In genomic region chr1:205934788-205935187, GRCh38 we compare ENCODE assay signal across 24 cellular contexts. TPM values are rescaled to one million over a fixed set of nuclear protein-coding genes. Genes with fewer than 3 reads are reported as not detected.
A peak's percentile ranks its signal among the peaks of the same experiment; 100 is the strongest.
DNase-seq lines count a peak whose midpoint lies in the region; ATAC-seq, FAIRE-seq and TF ChIP-seq lines count a peak whose summit lies in the region.
"Had no signal": no experiment of that assay in that cellular context is flagged by ENCODE, and none has a peak within 500 bp of the region (broad histone marks: within the 10 kb centered on the region; RNA-seq: fewer than 3 reads in every experiment).

No MANE protein-coding gene starts in this region.

- TF ChIP-seq POLR2A in A549 (IDR thresholded peaks at IDR 0.05; ENCODE audit: low read length) (no peak), breast epithelium (IDR thresholded peaks at IDR 0.05) (no peak)

- TF ChIP-seq RAD21 in A549 (conservative IDR thresholded peaks at IDR 0.05 in 1 of 2, IDR thresholded peaks at IDR 0.05 in 1 of 2), result no peak

- CTCF ChIA-PET in A549 (lab: Yijun Ruan, JAX), result interaction anchor here (0.9 to 23.3 kb wide), 4 partner anchors 11 to 143 kb away, joined by 3 to 822 read pairs (median 26); no protein-coding TSS in a partner anchor

- ATAC-seq in A549 (no peak), lower lobe of right lung (peak; percentile 79 to 84), GM21619 (IDR thresholded peaks at IDR 0.05; ENCODE audit: unreplicated experiment) (no peak), GM19023 (IDR thresholded peaks at IDR 0.05; ENCODE audit: unreplicated experiment) (no peak)
- ATAC-seq: activated CD8-positive, alpha-beta T cell treated with anti-CD3 and anti-CD28 coated beads for 36 hours; activated T-cell treated with anti-CD3 and anti-CD28 coated beads, Interleukin-2, amount 50 U/mL, for 4 hours; WTC11 had no signal

- H3K9me3 ChIP-seq in A549 (no peaks in the 10 kb centered on the region), breast epithelium (no peaks in the 10 kb centered on the region), lower lobe of right lung (no peaks in the 10 kb centered on the region)
- H3K9me3 ChIP-seq: colonic mucosa, SJSA1 had no signal

- intact Hi-C loops in breast epithelium (cut with DNase I; ENCODE audit: low total_unique reads), result no loop called here
- intact Hi-C loops in lower lobe of right lung (cut with DNase I), result no loop called here
- intact Hi-C loops in activated T-helper 1 cell treated with anti-CD3 and anti-CD28 coated beads, Interleukin-12 subunit alpha, Interleukin-12 subunit beta, Interleukin-2, Interleukin-4 antibody, amounts not matched to agents 30 ng/mL and 10 ng/mL and 1 ng/mL, durations not matched to agents 14 hours and 24 hours and 36 hours (cut with micrococcal nuclease), result no loop called here

- H3K4me2 ChIP-seq in A549, result peak overlapping the region; percentile 65; the same call in 1 of the 3 replicates

- no peaks in the 10 kb centered on the region for H3K36me3 ChIP-seq in breast epithelium
- H3K36me3 ChIP-seq in lower lobe of right lung, result no peaks in the 10 kb centered on the region
- H3K36me3 ChIP-seq: colonic mucosa, SJSA1 had no signal

- H3K4me3 ChIP-seq in A549 (no peak overlapping the region), breast epithelium (no peak overlapping the region), lower lobe of right lung (no peak overlapping the region)
- H3K4me3 ChIP-seq: colonic mucosa, SJSA1 had no signal

- 94% methylated on average over 7 of the region's 7 CpGs for WGBS in A549 (ENCODE audit: missing lambda C conversion rate)

- TF ChIP-seq EP300 in A549 (IDR thresholded peaks at IDR 0.05), result no peak

- no peaks in the 10 kb centered on the region for H3K36me3 Mint-ChIP-seq in activated T-helper 1 cell treated with anti-CD3 and anti-CD28 coated beads, Interleukin-12 subunit alpha, Interleukin-12 subunit beta, Interleukin-2, Interleukin-4 antibody, amounts not matched to agents 30 ng/mL and 10 ng/mL and 1 ng/mL, durations not matched to agents 14 hours and 24 hours and 36 hours (ENCODE audit: low read depth)
- H3K36me3 Mint-ChIP-seq: activated naive CD4-positive, alpha-beta T cell treated with anti-CD3 and anti-CD28 coated beads, Interleukin-2, amount 50 U/mL, for 24 hours; WTC11 had no signal

- no peak overlapping the region for H3K27ac Mint-ChIP-seq in activated T-helper 1 cell treated with anti-CD3 and anti-CD28 coated beads, Interleukin-12 subunit alpha, Interleukin-12 subunit beta, Interleukin-2, Interleukin-4 antibody, amounts not matched to agents 30 ng/mL and 10 ng/mL and 1 ng/mL, durations not matched to agents 14 hours and 24 hours and 36 hours
- H3K27ac Mint-ChIP-seq: activated CD8-positive, alpha-beta T cell treated with anti-CD3 and anti-CD28 coated beads for 36 hours; activated naive CD4-positive, alpha-beta T cell treated with anti-CD3 and anti-CD28 coated beads, Interleukin-2, amount 50 U/mL, for 24 hours; nephron; stimulated activated naive CD8-positive, alpha-beta T cell treated with anti-CD3 and anti-CD28 coated beads, Interleukin-15, Interleukin-2, amounts not matched to agents 100 ng/mL and 50 ng/mL, for 24 hours; WTC11 had no signal

- peak overlapping the region; percentile 84 to 93 for H3K27ac ChIP-seq in A549
- peak overlapping the region; percentile 68 to 77 for H3K27ac ChIP-seq in breast epithelium
- peak overlapping the region; percentile 78 for H3K27ac ChIP-seq in lower lobe of right lung
- H3K27ac ChIP-seq: colonic mucosa, HL-60 had no signal

- no peak for FAIRE-seq in A549 (lab: Jason Lieb, UNC)

- H3K27me3 Mint-ChIP-seq in activated T-helper 1 cell treated with anti-CD3 and anti-CD28 coated beads, Interleukin-12 subunit alpha, Interleukin-12 subunit beta, Interleukin-2, Interleukin-4 antibody, amounts not matched to agents 30 ng/mL and 10 ng/mL and 1 ng/mL, durations not matched to agents 14 hours and 24 hours and 36 hours (ENCODE audit: insufficient read depth), result peaks cover 34% of the 10 kb centered on the region

- no peak overlapping the region for H3K4me3 Mint-ChIP-seq in activated T-helper 1 cell treated with anti-CD3 and anti-CD28 coated beads, Interleukin-12 subunit alpha, Interleukin-12 subunit beta, Interleukin-2, Interleukin-4 antibody, amounts not matched to agents 30 ng/mL and 10 ng/mL and 1 ng/mL, durations not matched to agents 14 hours and 24 hours and 36 hours
- H3K4me3 Mint-ChIP-seq: activated CD8-positive, alpha-beta T cell treated with anti-CD3 and anti-CD28 coated beads for 36 hours; activated naive CD4-positive, alpha-beta T cell treated with anti-CD3 and anti-CD28 coated beads, Interleukin-2, amount 50 U/mL, for 24 hours; activated T-cell treated with anti-CD3 and anti-CD28 coated beads, Interleukin-2, amount 50 U/mL, for 4 hours; nephron; stimulated activated naive CD8-positive, alpha-beta T cell treated with anti-CD3 and anti-CD28 coated beads, Interleukin-15, Interleukin-2, amounts not matched to agents 100 ng/mL and 50 ng/mL, for 24 hours; WTC11 had no signal

- no peak for DNase-seq in A549 (ENCODE audit: low read depth in 1 of 2, low spot score in 1 of 2)
- DNase-seq in NCI-H2029 (lab: John Stamatoyannopoulos, UW), result peak; percentile 91
- DNase-seq in breast epithelium (ENCODE audit: low spot score in 2 of 2), result peak in 1 of 2 donors; percentile 53
- DNase-seq in lower lobe of right lung, result peak; percentile 80
- DNase-seq in activated T-helper 1 cell treated with anti-CD3 and anti-CD28 coated beads, Interleukin-12 subunit alpha, Interleukin-12 subunit beta, Interleukin-2, Interleukin-4 antibody, amounts not matched to agents 30 ng/mL and 10 ng/mL and 1 ng/mL, durations not matched to agents 14 hours and 24 hours and 36 hours (ENCODE audit: low spot score), result no peak
- no peak for DNase-seq in activated CD4-positive, alpha-beta T cell treated with anti-CD3 and anti-CD28 coated beads, Interleukin-2, amount 50 U/mL, for 48 hours
- DNase-seq: activated CD8-positive, alpha-beta T cell treated with anti-CD3 and anti-CD28 coated beads for 36 hours; activated T-cell treated with anti-CD3 and anti-CD28 coated beads, Interleukin-2, amount 50 U/mL, for 4 hours; colonic mucosa; DND-41; NCI-H2081; NCI-H748 treated with DMSO at 0.1 percent for 48 hours; stimulated activated CD4-positive, alpha-beta T cell treated with anti-CD3 and anti-CD28 coated beads, Interleukin-2, amount 100 ng/mL, for 24 hours had no signal

- POLR2A ChIA-PET in A549 (lab: Yijun Ruan, JAX), result no interaction called here

- TF ChIP-seq CTCF in A549 (IDR thresholded peaks at IDR 0.05), result no peak
- no peak for TF ChIP-seq CTCF in breast epithelium (IDR thresholded peaks at IDR 0.05)
- no peak for TF ChIP-seq CTCF in lower lobe of right lung (IDR thresholded peaks at IDR 0.05)

- H3K27me3 ChIP-seq in breast epithelium (peaks cover 0 to 6% of the 10 kb centered on the region in 2 donors), lower lobe of right lung (ENCODE audit: low read depth) (no peaks in the 10 kb centered on the region)
- H3K27me3 ChIP-seq: colonic mucosa, SJSA1 had no signal

- peaks cover 69% of the 10 kb centered on the region for H3K4me1 ChIP-seq in A549
- H3K4me1 ChIP-seq in breast epithelium, result peaks cover 4 to 6% of the 10 kb centered on the region in 2 donors
- peaks cover 5% of the 10 kb centered on the region for H3K4me1 ChIP-seq in lower lobe of right lung
- H3K4me1 ChIP-seq: colonic mucosa had no signal

- no peaks in the 10 kb centered on the region for H3K9me3 Mint-ChIP-seq in activated T-helper 1 cell treated with anti-CD3 and anti-CD28 coated beads, Interleukin-12 subunit alpha, Interleukin-12 subunit beta, Interleukin-2, Interleukin-4 antibody, amounts not matched to agents 30 ng/mL and 10 ng/mL and 1 ng/mL, durations not matched to agents 14 hours and 24 hours and 36 hours
- H3K9me3 Mint-ChIP-seq: activated CD8-positive, alpha-beta T cell treated with anti-CD3 and anti-CD28 coated beads for 36 hours; activated naive CD4-positive, alpha-beta T cell treated with anti-CD3 and anti-CD28 coated beads, Interleukin-2, amount 50 U/mL, for 24 hours; activated T-cell treated with anti-CD3 and anti-CD28 coated beads, Interleukin-2, amount 50 U/mL, for 4 hours; nephron; stimulated activated naive CD8-positive, alpha-beta T cell treated with anti-CD3 and anti-CD28 coated beads, Interleukin-15, Interleukin-2, amounts not matched to agents 100 ng/mL and 50 ng/mL, for 24 hours; WTC11 had no signal

- no peaks in the 10 kb centered on the region for H3K4me1 Mint-ChIP-seq in activated T-helper 1 cell treated with anti-CD3 and anti-CD28 coated beads, Interleukin-12 subunit alpha, Interleukin-12 subunit beta, Interleukin-2, Interleukin-4 antibody, amounts not matched to agents 30 ng/mL and 10 ng/mL and 1 ng/mL, durations not matched to agents 14 hours and 24 hours and 36 hours (ENCODE audit: low read depth)
- H3K4me1 Mint-ChIP-seq: activated naive CD4-positive, alpha-beta T cell treated with anti-CD3 and anti-CD28 coated beads, Interleukin-2, amount 50 U/mL, for 24 hours had no signal

TF ChIP-seq in A549, 52 proteins besides CTCF, POLR2A, EP300 and RAD21:
- TF ChIP-seq MYC (IDR thresholded peaks at IDR 0.05; ENCODE audit: borderline replicate concordance, low read length) (no peak), E2F6 (IDR thresholded peaks at IDR 0.05; ENCODE audit: borderline replicate concordance, low read depth) (no peak), JUN (IDR thresholded peaks at IDR 0.05) (no peak), KDM1A (IDR thresholded peaks at IDR 0.05; ENCODE audit: low read depth) (no peak), HOXB5 (CRISPR knock-in tag; IDR thresholded peaks at IDR 0.05) (no peak), KDM5A (IDR thresholded peaks at IDR 0.05) (no peak)
- TF ChIP-seq, protein P1, sequence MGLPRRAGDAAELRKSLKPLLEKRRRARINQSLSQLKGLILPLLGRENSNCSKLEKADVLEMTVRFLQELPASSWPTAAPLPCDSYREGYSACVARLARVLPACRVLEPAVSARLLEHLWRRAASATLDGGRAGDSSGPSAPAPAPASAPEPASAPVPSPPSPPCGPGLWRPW (IDR thresholded peaks at IDR 0.05), result no peak

RNA-seq across cellular contexts. Expression of gene SLC26A9, which starts 8.5 kb away (rescaled TPM):
- polyA plus RNA-seq in A549 (2011; rRNA removed), result 0.98 and 1.1 TPM in 2 replicates
- polyA plus RNA-seq in A549 (2012; cell fraction: cytosol; rRNA removed), result 0.19 and 0.30 TPM in 2 replicates
- 0.50 and 0.76 TPM in 2 replicates for polyA plus RNA-seq in A549 (2012; cell fraction: nucleus; rRNA removed)
- polyA plus RNA-seq in A549 (2017; fragmentation: RNase III; extraction: RNeasy Plus Mini Kit Qiagen cat#74134 plus additional on column Dnase treatment), result 0.14 to 0.18 TPM (median 0.16 TPM) in 3 replicates
- 1.1 and 1.3 TPM in 2 replicates for polyA minus RNA-seq in A549 (2011; rRNA and poly(A)+ RNA removed)
- total RNA-seq in breast epithelium, result not detected
- 18.2 TPM for total RNA-seq in lower lobe of right lung
- total RNA-seq in activated T-helper 1 cell treated with anti-CD3 and anti-CD28 coated beads, Interleukin-12 subunit alpha, Interleukin-12 subunit beta, Interleukin-2, Interleukin-4 antibody, amounts not matched to agents 30 ng/mL and 10 ng/mL and 1 ng/mL, durations not matched to agents 14 hours and 24 hours and 36 hours, result not detected in 2 replicates
- total RNA-seq: activated CD8-positive, alpha-beta T cell treated with anti-CD3 and anti-CD28 coated beads for 36 hours; activated T-cell treated with anti-CD3 and anti-CD28 coated beads, Interleukin-2, amount 50 U/mL, for 4 hours; colonic mucosa; kidney epithelial cell; SJSA1; T-helper 2 cell treated with Interferon-gamma antibody and Interleukin-4, amounts not matched to agents 100 ng/mL and 5 ng/mL, for 36 hours had no signal
- polyA plus RNA-seq: CD14-positive monocyte had no signal

Comparison
In these comparisons a context has a peak if more than half of its experiments do, and no peak if none do; other contexts are left out.
1. ATAC-seq: peak in lower lobe of right lung (2 of 2); none in A549 (0 of 2), GM21619 (single experiment) and GM19023 (single experiment).
2. DNase-seq: peak in NCI-H2029 (single experiment) and lower lobe of right lung (single experiment); none in A549 (0 of 2), activated T-helper 1 cell treated with anti-CD3 and anti-CD28 coated beads, Interleukin-12 subunit alpha, Interleukin-12 subunit beta, Interleukin-2, Interleukin-4 antibody, amounts not matched to agents 30 ng/mL and 10 ng/mL and 1 ng/mL, durations not matched to agents 14 hours and 24 hours and 36 hours (single experiment) and activated CD4-positive, alpha-beta T cell treated with anti-CD3 and anti-CD28 coated beads, Interleukin-2, amount 50 U/mL, for 48 hours (0 of 2).
3. RNA of gene SLC26A9, which starts 8.5 kb away (total RNA-seq): 18.2 TPM in lower lobe of right lung (single experiment); not detected in breast epithelium and not detected in activated T-helper 1 cell treated with anti-CD3 and anti-CD28 coated beads, Interleukin-12 subunit alpha, Interleukin-12 subunit beta, Interleukin-2, Interleukin-4 antibody, amounts not matched to agents 30 ng/mL and 10 ng/mL and 1 ng/mL, durations not matched to agents 14 hours and 24 hours and 36 hours; every median in the first group is over 10 times any median in the second.
4. Peak in every context shown above with its lines, with median percentiles within 50 percentile points of each other: H3K27ac ChIP-seq.